ENCODE assay signal across 23 cellular contexts in genomic region chr1:46030074-46030870, GRCh38.
DNase-seq lines count a peak whose midpoint lies in the region; ATAC-seq and TF ChIP-seq lines count a peak whose summit lies in the region.
"Had no signal": no experiment of that assay in that cellular context is flagged by ENCODE, and none has a peak within 500 bp of the region (broad histone marks: within the 10 kb centered on the region; RNA-seq: fewer than 3 reads in every experiment).

No MANE protein-coding gene starts in this region.

- TF ChIP-seq POLR2A in GM19193 (IDR thresholded peaks at IDR 0.05; ENCODE audit: extremely low read depth, insufficient read depth, insufficient read length): peak; percentile 9
- no peak for TF ChIP-seq POLR2A in ovary (IDR thresholded peaks at IDR 0.05)

- no peaks in the 10 kb centered on the region for H3K27me3 Mint-ChIP-seq in progenitor cell of endocrine pancreas
- H3K27me3 Mint-ChIP-seq in activated CD8-positive, alpha-beta memory T cell treated with anti-CD3 and anti-CD28 coated beads, Interleukin-2, amount 10 ng/mL, durations not matched to agents 7 days and 5 days: no peaks in the 10 kb centered on the region
- H3K27me3 Mint-ChIP-seq: IgD-negative memory B cell had no signal

- WGBS in ovary, 3 donors: 95 to 96% (median 96%) methylated on average over 18 of the region's 18 CpGs

- H3K27ac Mint-ChIP-seq in progenitor cell of endocrine pancreas: peak overlapping the region; percentile 59
- H3K27ac Mint-ChIP-seq in activated CD8-positive, alpha-beta memory T cell treated with anti-CD3 and anti-CD28 coated beads, Interleukin-2, amount 10 ng/mL, durations not matched to agents 7 days and 5 days: no peak overlapping the region

- TF ChIP-seq CTCF in coronary artery (IDR thresholded peaks at IDR 0.05) (no peak), progenitor cell of endocrine pancreas (IDR thresholded peaks at IDR 0.05; ENCODE audit: unreplicated experiment) (no peak), ovary (IDR thresholded peaks at IDR 0.05) (no peak)

- no peaks in the 10 kb centered on the region for H3K9me3 Mint-ChIP-seq in progenitor cell of endocrine pancreas (ENCODE audit: low read depth)
- no peaks in the 10 kb centered on the region for H3K9me3 Mint-ChIP-seq in activated CD8-positive, alpha-beta memory T cell treated with anti-CD3 and anti-CD28 coated beads, Interleukin-2, amount 10 ng/mL, durations not matched to agents 7 days and 5 days (ENCODE audit: low read depth)
- H3K9me3 Mint-ChIP-seq: CD14-positive monocyte, IgD-negative memory B cell had no signal

- H3K4me3 ChIP-seq in coronary artery (no peak overlapping the region), ovary (no peak overlapping the region)
- H3K4me3 ChIP-seq: PC-9 had no signal

- ATAC-seq in activated CD8-positive, alpha-beta memory T cell treated with anti-CD3 and anti-CD28 coated beads, Interleukin-2, amount 10 ng/mL, durations not matched to agents 7 days and 5 days: no peak

- no peaks in the 10 kb centered on the region for H3K36me3 ChIP-seq in ovary
- H3K36me3 ChIP-seq: BE2C had no signal

- no peaks in the 10 kb centered on the region for H3K9me3 ChIP-seq in ovary
- H3K9me3 ChIP-seq: BE2C had no signal

- CTCF ChIA-PET in activated CD8-positive, alpha-beta memory T cell treated with anti-CD3 and anti-CD28 coated beads, Interleukin-2, amount 10 ng/mL, durations not matched to agents 7 days and 5 days (lab: Charles Lee): no interaction called here

- H3K4me3 Mint-ChIP-seq in progenitor cell of endocrine pancreas (ENCODE audit: low read depth): no peak overlapping the region
- no peak overlapping the region for H3K4me3 Mint-ChIP-seq in activated CD8-positive, alpha-beta memory T cell treated with anti-CD3 and anti-CD28 coated beads, Interleukin-2, amount 10 ng/mL, durations not matched to agents 7 days and 5 days
- H3K4me3 Mint-ChIP-seq: CD14-positive monocyte, IgD-negative memory B cell had no signal

- no peak for TF ChIP-seq EP300 in ovary (IDR thresholded peaks at IDR 0.05)

- DNase-seq in DMS53 (lab: John Stamatoyannopoulos, UW) (peak; percentile 63), DMS53 treated with DMSO at 0.1 percent for 48 hours (lab: John Stamatoyannopoulos, UW; ENCODE audit: unreplicated experiment) (no peak), coronary artery (ENCODE audit: low spot score) (peak; percentile 41), progenitor cell of endocrine pancreas (ENCODE audit: low spot score, unreplicated experiment) (no peak), ovary (no peak), NCI-H524 treated with DMSO at 0.1 percent for 48 hours (lab: John Stamatoyannopoulos, UW) (no peak)
- no peak for DNase-seq in activated CD8-positive, alpha-beta memory T cell treated with anti-CD3 and anti-CD28 coated beads, Interleukin-2, amount 10 ng/mL, durations not matched to agents 7 days and 5 days
- DNase-seq: BE2C, DMS153, GDM1, NCI-H1048, NCI-H1417, NCI-H1694, NCI-H2029 treated with DMSO at 0.1 percent for 48 hours, NCI-H446 treated with DMSO at 0.1 percent for 48 hours, NCI-H526 treated with DMSO at 0.1 percent for 48 hours, PC-9, Right ventricle myocardium superior, RPMI8226 had no signal

- H3K4me1 Mint-ChIP-seq in progenitor cell of endocrine pancreas (ENCODE audit: low read depth): no peaks in the 10 kb centered on the region
- H3K4me1 Mint-ChIP-seq in activated CD8-positive, alpha-beta memory T cell treated with anti-CD3 and anti-CD28 coated beads, Interleukin-2, amount 10 ng/mL, durations not matched to agents 7 days and 5 days: no peaks in the 10 kb centered on the region
- H3K4me1 Mint-ChIP-seq: CD14-positive monocyte, IgD-negative memory B cell had no signal

- H3K27ac ChIP-seq in coronary artery (no peak overlapping the region), ovary (no peak overlapping the region)
- H3K27ac ChIP-seq: 22Rv1, PC-9 had no signal

- no peaks in the 10 kb centered on the region for H3K27me3 ChIP-seq in ovary
- H3K27me3 ChIP-seq: BE2C had no signal

- no peaks in the 10 kb centered on the region for H3K4me1 ChIP-seq in ovary (ENCODE audit: insufficient read depth)
- H3K4me1 ChIP-seq: BE2C had no signal

- intact Hi-C loops in ovary (cut with DNase I): no loop called here

- H3K36me3 Mint-ChIP-seq in progenitor cell of endocrine pancreas (ENCODE audit: insufficient read depth): peaks cover 2% of the 10 kb centered on the region
- no peaks in the 10 kb centered on the region for H3K36me3 Mint-ChIP-seq in activated CD8-positive, alpha-beta memory T cell treated with anti-CD3 and anti-CD28 coated beads, Interleukin-2, amount 10 ng/mL, durations not matched to agents 7 days and 5 days

Comparison
In these comparisons a context has a peak if more than half of its experiments do, and no peak if none do; other contexts are left out.
1. DNase-seq: peak in DMS53 (single experiment) and coronary artery (single experiment); none in DMS53 treated with DMSO at 0.1 percent for 48 hours (single experiment), progenitor cell of endocrine pancreas (single experiment), ovary (0 of 5), activated CD8-positive, alpha-beta memory T cell treated with anti-CD3 and anti-CD28 coated beads, Interleukin-2, amount 10 ng/mL, durations not matched to agents 7 days and 5 days (single experiment) and NCI-H524 treated with DMSO at 0.1 percent for 48 hours (single experiment).